1 cellular context compared by ENCODE assay signal in genomic region chr1:244970661-244971523, GRCh38.
TF ChIP-seq lines count a peak whose summit lies in the region.

No MANE protein-coding gene starts in this region.

TF ChIP-seq in K562, 482 proteins besides CTCF, POLR2A, EP300 and RAD21 (continued from another document and continues in another):
- peak; percentile 32 for TF ChIP-seq STAT6 (CRISPR knock-in tag; IDR thresholded peaks at IDR 0.05)
- TF ChIP-seq TFE3 (CRISPR knock-in tag; IDR thresholded peaks at IDR 0.05), result no peak; the same call in 1 of the 2 replicates
- no peak for TF ChIP-seq E2F5 (CRISPR knock-in tag; IDR thresholded peaks at IDR 0.05)
- peak; percentile 54; the same call in 1 of the 2 replicates for TF ChIP-seq ZBTB26 (CRISPR knock-in tag; IDR thresholded peaks at IDR 0.05)
- TF ChIP-seq BDP1 (IDR thresholded peaks at IDR 0.05; ENCODE audit: insufficient read depth, insufficient read length), result no peak
- no peak for TF ChIP-seq ZSCAN29 (IDR thresholded peaks at IDR 0.05)
- no peak for TF ChIP-seq NFYB (IDR thresholded peaks at IDR 0.05; ENCODE audit: extremely low read depth, insufficient read length)
- peak; percentile 91 for TF ChIP-seq KDM5B (IDR thresholded peaks at IDR 0.05; ENCODE audit: insufficient replicate concordance, low read depth, low read length)
- no peak for TF ChIP-seq SAFB2 (IDR thresholded peaks at IDR 0.05; ENCODE audit: borderline replicate concordance, low read depth, low read length, severe bottlenecking)
- no peak for TF ChIP-seq ZNF785 (CRISPR knock-in tag; IDR thresholded peaks at IDR 0.05)
- TF ChIP-seq DEAF1 (CRISPR knock-in tag; IDR thresholded peaks at IDR 0.05), result peak; percentile 44; the same call in 1 of the 2 replicates
- peak; percentile 63 to 81; a peak in 3 of 4 replicates for TF ChIP-seq FOXK2 (conservative IDR thresholded peaks at IDR 0.05 in 1 of 2, IDR thresholded peaks at IDR 0.05 in 1 of 2; ENCODE audit: low read depth in 2 of 2)
- no peak for TF ChIP-seq CBFB (CRISPR knock-in tag; IDR thresholded peaks at IDR 0.05)
- TF ChIP-seq DMBX1 (CRISPR knock-in tag; IDR thresholded peaks at IDR 0.05; ENCODE audit: borderline replicate concordance), result peak; percentile 83; the same call in 1 of the 2 replicates
- 0 out of 2 replicates have a peak, but pooled peaks have one; percentile 2 for TF ChIP-seq JUN (IDR thresholded peaks at IDR 0.05; ENCODE audit: borderline replicate concordance, low read depth, low read length)
- 0 out of 2 replicates have a peak, but pooled peaks have one; percentile 43 for TF ChIP-seq JUN (CRISPR knock-in tag; IDR thresholded peaks at IDR 0.05; ENCODE audit: borderline replicate concordance)
- peak; percentile 95; the same call in 1 of the 2 replicates for TF ChIP-seq NFIC (IDR thresholded peaks at IDR 0.05)
- TF ChIP-seq NUFIP1 (IDR thresholded peaks at IDR 0.05; ENCODE audit: partially characterized antibody), result peak; percentile 55
- no peak for TF ChIP-seq RBM14 (IDR thresholded peaks at IDR 0.05; ENCODE audit: borderline replicate concordance, insufficient read depth, low read depth, low read length)
- 0 out of 2 replicates have a peak, but pooled peaks have one; percentile 36 for TF ChIP-seq HMG20A (CRISPR knock-in tag; conservative IDR thresholded peaks at IDR 0.05)
- no peak for TF ChIP-seq ESRRB (CRISPR knock-in tag; IDR thresholded peaks at IDR 0.05; ENCODE audit: borderline replicate concordance)
- TF ChIP-seq ILF3 (IDR thresholded peaks at IDR 0.05; ENCODE audit: borderline replicate concordance), result no peak
- no peak for TF ChIP-seq SMAD2 (IDR thresholded peaks at IDR 0.05; ENCODE audit: low read depth, low read length)
- TF ChIP-seq THRA (IDR thresholded peaks at IDR 0.05), result no peak
- TF ChIP-seq RBM39 (optimal IDR thresholded peaks at IDR 0.05; ENCODE audit: low read depth, low read length), result no peak
- TF ChIP-seq GATA2 (CRISPR knock-in tag; IDR thresholded peaks at IDR 0.05), result no peak
- no peak for TF ChIP-seq E4F1 (CRISPR knock-in tag; IDR thresholded peaks at IDR 0.05; ENCODE audit: borderline replicate concordance)
- TF ChIP-seq ZNF133 (CRISPR knock-in tag; IDR thresholded peaks at IDR 0.05), result 0 out of 2 replicates have a peak, but pooled peaks have one; percentile 15
- TF ChIP-seq ZNF436 (CRISPR knock-in tag; IDR thresholded peaks at IDR 0.05), result peak; percentile 49; the same call in 1 of the 2 replicates
- 0 out of 2 replicates have a peak, but pooled peaks have one; percentile 36 for TF ChIP-seq MIER1 (IDR thresholded peaks at IDR 0.05; ENCODE audit: low read depth)
- TF ChIP-seq ETV5 (CRISPR knock-in tag; IDR thresholded peaks at IDR 0.05; ENCODE audit: low read depth), result peak; percentile 30; the same call in 1 of the 2 replicates
- TF ChIP-seq ZC3H4 (CRISPR knock-in tag; IDR thresholded peaks at IDR 0.05; ENCODE audit: borderline replicate concordance), result no peak
- TF ChIP-seq DIDO1 (tag; IDR thresholded peaks at IDR 0.05; ENCODE audit: low read depth), result peak; percentile 85
- TF ChIP-seq HMGN3 (IDR thresholded peaks at IDR 0.05; ENCODE audit: borderline replicate concordance, extremely low read depth, insufficient read length, low read depth, low read length), result peak; percentile 84
- peak in 1 of 2 experiments; percentile 41; a peak in 1 of 4 replicates for TF ChIP-seq SRF (CRISPR knock-in tag; IDR thresholded peaks at IDR 0.05)
- TF ChIP-seq MLLT1 (IDR thresholded peaks at IDR 0.05), result peak; percentile 7 to 76; a peak in 2 of 4 replicates
- TF ChIP-seq ZBTB17 (CRISPR knock-in tag; IDR thresholded peaks at IDR 0.05), result peak; percentile 77; the same call in 1 of the 2 replicates
- TF ChIP-seq ETS1 (conservative IDR thresholded peaks at IDR 0.05; ENCODE audit: control insufficient read depth, low read depth, low read length), result no peak; the same call in 1 of the 2 replicates
- TF ChIP-seq ZNF431 (CRISPR knock-in tag; IDR thresholded peaks at IDR 0.05), result no peak
- TF ChIP-seq ZNF395 (CRISPR knock-in tag; IDR thresholded peaks at IDR 0.05), result peak; percentile 75
- TF ChIP-seq DPF2 (IDR thresholded peaks at IDR 0.05), result no peak; the same call in 1 of the 2 replicates
